Comparison of ENCODE assay signal across 8 cellular contexts in the genomic region with DNA sequence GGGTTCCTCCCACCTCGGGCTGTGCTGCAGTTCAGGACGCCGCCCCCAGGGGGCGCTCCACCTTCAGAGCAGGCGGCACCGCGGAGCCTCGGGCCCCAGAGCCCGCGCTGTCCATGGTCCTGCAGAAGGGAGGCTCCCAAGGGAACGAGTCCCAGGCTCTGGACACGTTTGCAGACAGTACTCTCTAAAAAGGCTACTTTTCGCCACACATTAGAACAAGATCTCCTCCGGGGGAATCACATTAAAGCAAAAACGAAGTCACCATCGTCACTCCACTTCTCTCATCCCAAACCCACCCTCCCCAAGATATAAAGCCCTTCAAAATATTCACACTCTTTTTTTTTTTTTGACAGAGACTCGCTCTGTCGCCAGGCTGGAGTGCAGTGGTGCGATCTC. TPM values are rescaled to one million over a fixed set of nuclear protein-coding genes. Genes with fewer than 3 reads are reported as not detected.
DNase-seq lines count a peak whose midpoint lies in the region; ATAC-seq and TF ChIP-seq lines count a peak whose summit lies in the region.

No MANE protein-coding gene starts in this region.

- H3K36me3 ChIP-seq in KMS-11 (ENCODE audit: insufficient read depth) (no peaks in the 10 kb centered on the region), breast epithelium (no peaks in the 10 kb centered on the region)

- no peak overlapping the region for H3K4me2 ChIP-seq in KMS-11

- no peak for ATAC-seq in GM18502 (IDR thresholded peaks at IDR 0.05; ENCODE audit: poor library complexity, unreplicated experiment)
- no peak for ATAC-seq in GM21447 (IDR thresholded peaks at IDR 0.05; ENCODE audit: unreplicated experiment)

- no peaks in the 10 kb centered on the region for H3K4me1 ChIP-seq in KMS-11 (ENCODE audit: low read depth, poor library complexity, severe bottlenecking)
- H3K4me1 ChIP-seq in breast epithelium: no peaks in the 10 kb centered on the region

- H3K27ac ChIP-seq in KMS-11 (no peak overlapping the region), breast epithelium (no peak overlapping the region)

- no peak for TF ChIP-seq POLR2A in breast epithelium (IDR thresholded peaks at IDR 0.05)

- no peaks in the 10 kb centered on the region for H3K9me3 ChIP-seq in breast epithelium

- H2AFZ ChIP-seq in KMS-11 (ENCODE audit: low read depth): no peak overlapping the region

- no peak overlapping the region for H3K4me3 ChIP-seq in KMS-11 (IDR thresholded peaks at IDR 0.05; ENCODE audit: insufficient read depth, low read depth, low read length)
- no peak overlapping the region for H3K4me3 ChIP-seq in WI38 (ENCODE audit: low read depth, low read length)
- no peak overlapping the region for H3K4me3 ChIP-seq in breast epithelium

- H3K27me3 ChIP-seq in KMS-11 (ENCODE audit: insufficient read depth, low read depth) (no peaks in the 10 kb centered on the region), breast epithelium (peaks cover 0 to 34% of the 10 kb centered on the region in 2 donors)

- intact Hi-C loops in breast epithelium (cut with DNase I; ENCODE audit: low total_unique reads): no loop called here

- no peak overlapping the region for H3K9ac ChIP-seq in KMS-11

- no peaks in the 10 kb centered on the region for H3K79me2 ChIP-seq in KMS-11 (ENCODE audit: insufficient read depth, low read depth)

- H4K20me1 ChIP-seq in KMS-11 (ENCODE audit: insufficient read depth): no peaks in the 10 kb centered on the region

- TF ChIP-seq CTCF in GM10266 (IDR thresholded peaks at IDR 0.05; ENCODE audit: control insufficient read depth, insufficient read depth, low read depth, missing control alignments): peak; percentile 98
- TF ChIP-seq CTCF in KMS-11 (conservative IDR thresholded peaks at IDR 0.05; ENCODE audit: low read depth, low read length): peak; percentile 83
- TF ChIP-seq CTCF in WI38 (IDR thresholded peaks at IDR 0.05; ENCODE audit: low read depth, low read length): peak; percentile 95
- peak in 2 of 3 donors; percentile 75 to 94 for TF ChIP-seq CTCF in breast epithelium (IDR thresholded peaks at IDR 0.05)

- DNase-seq in GM10266 (ENCODE audit: extremely low spot score) (peak; percentile 82), breast epithelium (ENCODE audit: low spot score in 2 of 2) (peak; percentile 26 to 86), inferior parietal cortex (ENCODE audit: extremely low spot score) (peak; percentile 76)
- peak; percentile 68 to 86 for DNase-seq in stimulated activated CD4-positive, alpha-beta T cell treated with anti-CD3 and anti-CD28 coated beads, Interleukin-15, amount 100 ng/mL, for 48 hours (ENCODE audit: low read depth in 2 of 2)

RNA-seq across cellular contexts. Expression of a gene that starts 4.6 kb away (rescaled TPM):
- total RNA-seq in breast epithelium: 10 to 100 TPM in 2 of 3 donors, 1 to 10 TPM in 1; 1.8 to 17.0 (median 10.2) TPM

RNA-seq across cellular contexts. Expression of a gene that starts 31.7 kb away (rescaled TPM):
- not detected for total RNA-seq in breast epithelium

RNA-seq across cellular contexts. Expression of a gene that starts 34.3 kb away (rescaled TPM):
- total RNA-seq in breast epithelium: not detected

RNA-seq across cellular contexts. Expression of a gene that starts 36.2 kb away (rescaled TPM):
- 1 to 10 TPM in 2 of 3 donors, under 1 TPM in 1; 0.80 to 8.6 (median 2.3) TPM for total RNA-seq in breast epithelium

RNA-seq across cellular contexts. Expression of a gene that starts 49.6 kb away (rescaled TPM):
- total RNA-seq in breast epithelium: 1 to 10 TPM in 1 of 3 donors, not detected in 2; 2.1 TPM
